1 cellular context compared by ENCODE assay signal in the genomic region with DNA sequence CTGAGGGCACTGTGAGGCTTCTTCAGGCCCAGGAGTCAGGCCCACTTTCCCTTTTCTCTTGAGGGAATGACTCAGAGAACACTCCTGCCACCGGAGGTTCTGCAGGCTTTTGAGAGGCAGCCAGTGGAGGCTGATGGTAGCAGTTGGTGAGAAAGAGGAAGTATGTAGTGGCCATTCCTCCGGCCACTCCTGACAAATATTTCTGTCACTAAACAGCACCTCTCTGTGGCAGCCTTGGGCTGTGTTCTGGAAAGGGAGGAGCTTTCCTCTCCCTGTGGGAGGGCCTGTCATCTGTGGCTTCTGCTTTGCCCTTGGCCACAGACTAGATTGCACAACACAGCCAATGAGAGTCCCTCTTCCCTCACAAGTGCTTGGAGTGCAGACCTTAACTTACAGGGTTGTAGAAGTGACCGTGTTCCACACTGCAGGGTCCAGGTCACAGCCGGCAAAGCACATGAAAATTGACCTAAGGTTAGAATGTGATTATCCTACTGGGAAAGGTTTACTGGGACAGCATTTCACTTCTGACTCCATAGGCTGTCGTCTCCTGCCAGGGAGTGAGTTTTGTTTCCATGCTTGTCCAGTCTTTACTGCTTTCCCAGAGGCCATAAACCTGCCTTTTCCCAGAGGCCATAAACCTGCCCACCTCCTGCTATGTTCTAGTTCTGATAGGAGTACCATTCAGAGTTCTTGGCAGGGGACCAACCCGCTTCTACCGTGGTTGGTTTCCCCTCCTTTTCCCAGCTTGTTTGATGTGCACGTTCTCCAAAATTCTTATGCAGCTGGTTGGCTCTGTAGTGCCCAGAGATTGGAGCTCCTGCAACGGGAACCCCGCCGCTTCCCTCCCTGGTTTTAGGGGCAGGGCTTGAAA.
TF ChIP-seq lines count a peak whose summit lies in the region.

No MANE protein-coding gene starts in this region.

TF ChIP-seq in HepG2, 621 proteins besides CTCF, POLR2A, EP300 and RAD21 (continued from another document and continues in another):
- TF ChIP-seq, protein P1, sequence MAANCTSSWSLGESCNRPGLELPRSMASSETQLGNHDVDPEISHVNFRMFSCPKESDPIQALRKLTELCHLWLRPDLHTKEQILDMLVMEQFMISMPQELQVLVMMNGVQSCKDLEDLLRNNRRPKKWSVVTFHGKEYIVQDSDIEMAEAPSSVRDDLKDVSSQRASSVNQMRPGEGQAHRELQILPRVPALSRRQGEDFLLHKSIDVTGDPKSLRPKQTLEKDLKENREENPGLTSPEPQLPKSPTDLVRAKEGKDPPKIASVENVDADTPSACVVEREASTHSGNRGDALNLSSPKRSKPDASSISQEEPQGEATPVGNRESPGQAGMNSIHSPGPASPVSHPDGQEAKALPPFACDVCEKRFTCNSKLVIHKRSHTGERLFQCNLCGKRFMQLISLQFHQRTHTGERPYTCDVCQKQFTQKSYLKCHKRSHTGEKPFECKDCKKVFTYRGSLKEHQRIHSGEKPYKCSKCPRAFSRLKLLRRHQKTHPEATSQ (CRISPR knock-in tag; IDR thresholded peaks at IDR 0.05; ENCODE audit: borderline replicate concordance), result no peak
- peak; percentile 92 for TF ChIP-seq GATAD2A (CRISPR knock-in tag; IDR thresholded peaks at IDR 0.05)
- TF ChIP-seq HES4 (CRISPR knock-in tag; IDR thresholded peaks at IDR 0.05; ENCODE audit: borderline replicate concordance), result no peak
- TF ChIP-seq, protein P2, sequence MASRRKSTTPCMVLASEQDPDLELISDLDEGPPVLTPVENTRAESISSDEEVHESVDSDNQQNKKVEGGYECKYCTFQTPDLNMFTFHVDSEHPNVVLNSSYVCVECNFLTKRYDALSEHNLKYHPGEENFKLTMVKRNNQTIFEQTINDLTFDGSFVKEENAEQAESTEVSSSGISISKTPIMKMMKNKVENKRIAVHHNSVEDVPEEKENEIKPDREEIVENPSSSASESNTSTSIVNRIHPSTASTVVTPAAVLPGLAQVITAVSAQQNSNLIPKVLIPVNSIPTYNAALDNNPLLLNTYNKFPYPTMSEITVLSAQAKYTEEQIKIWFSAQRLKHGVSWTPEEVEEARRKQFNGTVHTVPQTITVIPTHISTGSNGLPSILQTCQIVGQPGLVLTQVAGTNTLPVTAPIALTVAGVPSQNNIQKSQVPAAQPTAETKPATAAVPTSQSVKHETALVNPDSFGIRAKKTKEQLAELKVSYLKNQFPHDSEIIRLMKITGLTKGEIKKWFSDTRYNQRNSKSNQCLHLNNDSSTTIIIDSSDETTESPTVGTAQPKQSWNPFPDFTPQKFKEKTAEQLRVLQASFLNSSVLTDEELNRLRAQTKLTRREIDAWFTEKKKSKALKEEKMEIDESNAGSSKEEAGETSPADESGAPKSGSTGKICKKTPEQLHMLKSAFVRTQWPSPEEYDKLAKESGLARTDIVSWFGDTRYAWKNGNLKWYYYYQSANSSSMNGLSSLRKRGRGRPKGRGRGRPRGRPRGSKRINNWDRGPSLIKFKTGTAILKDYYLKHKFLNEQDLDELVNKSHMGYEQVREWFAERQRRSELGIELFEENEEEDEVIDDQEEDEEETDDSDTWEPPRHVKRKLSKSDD (CRISPR knock-in tag; IDR thresholded peaks at IDR 0.05; ENCODE audit: low read depth), result no peak
- no peak for TF ChIP-seq IRX3 (CRISPR knock-in tag; IDR thresholded peaks at IDR 0.05; ENCODE audit: borderline replicate concordance, low read depth)
- TF ChIP-seq, protein P3, sequence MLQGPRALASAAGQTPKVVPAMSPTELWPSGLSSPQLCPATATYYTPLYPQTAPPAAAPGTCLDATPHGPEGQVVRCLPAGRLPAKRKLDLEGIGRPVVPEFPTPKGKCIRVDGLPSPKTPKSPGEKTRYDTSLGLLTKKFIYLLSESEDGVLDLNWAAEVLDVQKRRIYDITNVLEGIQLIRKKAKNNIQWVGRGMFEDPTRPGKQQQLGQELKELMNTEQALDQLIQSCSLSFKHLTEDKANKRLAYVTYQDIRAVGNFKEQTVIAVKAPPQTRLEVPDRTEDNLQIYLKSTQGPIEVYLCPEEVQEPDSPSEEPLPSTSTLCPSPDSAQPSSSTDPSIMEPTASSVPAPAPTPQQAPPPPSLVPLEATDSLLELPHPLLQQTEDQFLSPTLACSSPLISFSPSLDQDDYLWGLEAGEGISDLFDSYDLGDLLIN (CRISPR knock-in tag; IDR thresholded peaks at IDR 0.05; ENCODE audit: borderline replicate concordance), result no peak
- TF ChIP-seq HNRNPLL (IDR thresholded peaks at IDR 0.05; ENCODE audit: low read depth, low read length, poor library complexity, severe bottlenecking), result no peak
- TF ChIP-seq, protein P4, sequence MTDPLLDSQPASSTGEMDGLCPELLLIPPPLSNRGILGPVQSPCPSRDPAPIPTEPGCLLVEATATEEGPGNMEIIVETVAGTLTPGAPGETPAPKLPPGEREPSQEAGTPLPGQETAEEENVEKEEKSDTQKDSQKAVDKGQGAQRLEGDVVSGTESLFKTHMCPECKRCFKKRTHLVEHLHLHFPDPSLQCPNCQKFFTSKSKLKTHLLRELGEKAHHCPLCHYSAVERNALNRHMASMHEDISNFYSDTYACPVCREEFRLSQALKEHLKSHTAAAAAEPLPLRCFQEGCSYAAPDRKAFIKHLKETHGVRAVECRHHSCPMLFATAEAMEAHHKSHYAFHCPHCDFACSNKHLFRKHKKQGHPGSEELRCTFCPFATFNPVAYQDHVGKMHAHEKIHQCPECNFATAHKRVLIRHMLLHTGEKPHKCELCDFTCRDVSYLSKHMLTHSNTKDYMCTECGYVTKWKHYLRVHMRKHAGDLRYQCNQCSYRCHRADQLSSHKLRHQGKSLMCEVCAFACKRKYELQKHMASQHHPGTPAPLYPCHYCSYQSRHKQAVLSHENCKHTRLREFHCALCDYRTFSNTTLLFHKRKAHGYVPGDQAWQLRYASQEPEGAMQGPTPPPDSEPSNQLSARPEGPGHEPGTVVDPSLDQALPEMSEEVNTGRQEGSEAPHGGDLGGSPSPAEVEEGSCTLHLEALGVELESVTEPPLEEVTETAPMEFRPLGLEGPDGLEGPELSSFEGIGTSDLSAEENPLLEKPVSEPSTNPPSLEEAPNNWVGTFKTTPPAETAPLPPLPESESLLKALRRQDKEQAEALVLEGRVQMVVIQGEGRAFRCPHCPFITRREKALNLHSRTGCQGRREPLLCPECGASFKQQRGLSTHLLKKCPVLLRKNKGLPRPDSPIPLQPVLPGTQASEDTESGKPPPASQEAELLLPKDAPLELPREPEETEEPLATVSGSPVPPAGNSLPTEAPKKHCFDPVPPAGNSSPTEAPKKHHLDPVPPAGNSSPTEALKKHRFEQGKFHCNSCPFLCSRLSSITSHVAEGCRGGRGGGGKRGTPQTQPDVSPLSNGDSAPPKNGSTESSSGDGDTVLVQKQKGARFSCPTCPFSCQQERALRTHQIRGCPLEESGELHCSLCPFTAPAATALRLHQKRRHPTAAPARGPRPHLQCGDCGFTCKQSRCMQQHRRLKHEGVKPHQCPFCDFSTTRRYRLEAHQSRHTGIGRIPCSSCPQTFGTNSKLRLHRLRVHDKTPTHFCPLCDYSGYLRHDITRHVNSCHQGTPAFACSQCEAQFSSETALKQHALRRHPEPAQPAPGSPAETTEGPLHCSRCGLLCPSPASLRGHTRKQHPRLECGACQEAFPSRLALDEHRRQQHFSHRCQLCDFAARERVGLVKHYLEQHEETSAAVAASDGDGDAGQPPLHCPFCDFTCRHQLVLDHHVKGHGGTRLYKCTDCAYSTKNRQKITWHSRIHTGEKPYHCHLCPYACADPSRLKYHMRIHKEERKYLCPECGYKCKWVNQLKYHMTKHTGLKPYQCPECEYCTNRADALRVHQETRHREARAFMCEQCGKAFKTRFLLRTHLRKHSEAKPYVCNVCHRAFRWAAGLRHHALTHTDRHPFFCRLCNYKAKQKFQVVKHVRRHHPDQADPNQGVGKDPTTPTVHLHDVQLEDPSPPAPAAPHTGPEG (CRISPR knock-in tag; IDR thresholded peaks at IDR 0.05), result 0 out of 2 replicates have a peak, but pooled peaks have one; percentile 55
- peak; percentile 57; the same call in 1 of the 2 replicates for TF ChIP-seq ARID2 (CRISPR knock-in tag; IDR thresholded peaks at IDR 0.05; ENCODE audit: borderline replicate concordance)
- TF ChIP-seq, protein P5, sequence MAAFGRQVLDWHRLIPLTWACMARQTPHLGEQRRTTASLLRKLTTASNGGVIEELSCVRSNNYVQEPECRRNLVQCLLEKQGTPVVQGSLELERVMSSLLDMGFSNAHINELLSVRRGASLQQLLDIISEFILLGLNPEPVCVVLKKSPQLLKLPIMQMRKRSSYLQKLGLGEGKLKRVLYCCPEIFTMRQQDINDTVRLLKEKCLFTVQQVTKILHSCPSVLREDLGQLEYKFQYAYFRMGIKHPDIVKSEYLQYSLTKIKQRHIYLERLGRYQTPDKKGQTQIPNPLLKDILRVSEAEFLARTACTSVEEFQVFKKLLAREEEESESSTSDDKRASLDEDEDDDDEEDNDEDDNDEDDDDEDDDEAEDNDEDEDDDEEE (CRISPR knock-in tag; IDR thresholded peaks at IDR 0.05), result no peak
- TF ChIP-seq ELF4 (CRISPR knock-in tag; IDR thresholded peaks at IDR 0.05; ENCODE audit: borderline replicate concordance), result 0 out of 2 replicates have a peak, but pooled peaks have one; percentile 30
- peak; percentile 61 for TF ChIP-seq ZNF629 (CRISPR knock-in tag; conservative IDR thresholded peaks at IDR 0.05)
- no peak for TF ChIP-seq ZNF7 (CRISPR knock-in tag; IDR thresholded peaks at IDR 0.05)
- TF ChIP-seq RBAK (CRISPR knock-in tag; IDR thresholded peaks at IDR 0.05), result no peak
- TF ChIP-seq, protein P6, sequence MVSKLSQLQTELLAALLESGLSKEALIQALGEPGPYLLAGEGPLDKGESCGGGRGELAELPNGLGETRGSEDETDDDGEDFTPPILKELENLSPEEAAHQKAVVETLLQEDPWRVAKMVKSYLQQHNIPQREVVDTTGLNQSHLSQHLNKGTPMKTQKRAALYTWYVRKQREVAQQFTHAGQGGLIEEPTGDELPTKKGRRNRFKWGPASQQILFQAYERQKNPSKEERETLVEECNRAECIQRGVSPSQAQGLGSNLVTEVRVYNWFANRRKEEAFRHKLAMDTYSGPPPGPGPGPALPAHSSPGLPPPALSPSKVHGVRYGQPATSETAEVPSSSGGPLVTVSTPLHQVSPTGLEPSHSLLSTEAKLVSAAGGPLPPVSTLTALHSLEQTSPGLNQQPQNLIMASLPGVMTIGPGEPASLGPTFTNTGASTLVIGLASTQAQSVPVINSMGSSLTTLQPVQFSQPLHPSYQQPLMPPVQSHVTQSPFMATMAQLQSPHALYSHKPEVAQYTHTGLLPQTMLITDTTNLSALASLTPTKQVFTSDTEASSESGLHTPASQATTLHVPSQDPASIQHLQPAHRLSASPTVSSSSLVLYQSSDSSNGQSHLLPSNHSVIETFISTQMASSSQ (IDR thresholded peaks at IDR 0.05; ENCODE audit: low read depth), result no peak
- TF ChIP-seq, protein P6 (CRISPR knock-in tag; IDR thresholded peaks at IDR 0.05; ENCODE audit: borderline replicate concordance), result no peak
- TF ChIP-seq SALL2 (CRISPR knock-in tag; IDR thresholded peaks at IDR 0.05), result no peak; the same call in 1 of the 2 replicates
- TF ChIP-seq ZNF570 (CRISPR knock-in tag; IDR thresholded peaks at IDR 0.05; ENCODE audit: borderline replicate concordance), result no peak
- TF ChIP-seq ZNF776 (CRISPR knock-in tag; IDR thresholded peaks at IDR 0.05), result no peak
- TF ChIP-seq YEATS2 (CRISPR knock-in tag; IDR thresholded peaks at IDR 0.05; ENCODE audit: borderline replicate concordance), result peak; percentile 84; the same call in 1 of the 2 replicates
- TF ChIP-seq, protein P7, sequence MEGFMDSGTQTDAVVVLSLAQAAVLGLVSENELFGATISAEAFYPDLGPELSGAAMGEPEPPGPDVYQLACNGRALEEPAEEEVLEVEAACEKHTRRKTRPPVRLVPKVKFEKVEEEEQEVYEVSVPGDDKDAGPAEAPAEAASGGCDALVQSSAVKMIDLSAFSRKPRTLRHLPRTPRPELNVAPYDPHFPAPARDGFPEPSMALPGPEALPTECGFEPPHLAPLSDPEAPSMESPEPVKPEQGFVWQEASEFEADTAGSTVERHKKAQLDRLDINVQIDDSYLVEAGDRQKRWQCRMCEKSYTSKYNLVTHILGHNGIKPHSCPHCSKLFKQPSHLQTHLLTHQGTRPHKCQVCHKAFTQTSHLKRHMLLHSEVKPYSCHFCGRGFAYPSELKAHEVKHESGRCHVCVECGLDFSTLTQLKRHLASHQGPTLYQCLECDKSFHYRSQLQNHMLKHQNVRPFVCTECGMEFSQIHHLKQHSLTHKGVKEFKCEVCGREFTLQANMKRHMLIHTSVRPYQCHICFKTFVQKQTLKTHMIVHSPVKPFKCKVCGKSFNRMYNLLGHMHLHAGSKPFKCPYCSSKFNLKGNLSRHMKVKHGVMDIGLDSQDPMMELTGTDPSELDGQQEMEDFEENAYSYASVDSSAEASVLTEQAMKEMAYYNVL (CRISPR knock-in tag; IDR thresholded peaks at IDR 0.05; ENCODE audit: borderline replicate concordance), result peak; percentile 70; the same call in 1 of the 2 replicates
- TF ChIP-seq MAFK (conservative IDR thresholded peaks at IDR 0.05 in 1 of 2, IDR thresholded peaks at IDR 0.05 in 1 of 2; ENCODE audit: low read length in 2 of 2), result no peak
- TF ChIP-seq ZNF720 (CRISPR knock-in tag; IDR thresholded peaks at IDR 0.05), result no peak
- TF ChIP-seq HMG20B (CRISPR knock-in tag; conservative IDR thresholded peaks at IDR 0.05), result 0 out of 2 replicates have a peak, but pooled peaks have one; percentile 17
- TF ChIP-seq FOXC1 (CRISPR knock-in tag; IDR thresholded peaks at IDR 0.05; ENCODE audit: borderline replicate concordance), result no peak
- TF ChIP-seq, protein P8, sequence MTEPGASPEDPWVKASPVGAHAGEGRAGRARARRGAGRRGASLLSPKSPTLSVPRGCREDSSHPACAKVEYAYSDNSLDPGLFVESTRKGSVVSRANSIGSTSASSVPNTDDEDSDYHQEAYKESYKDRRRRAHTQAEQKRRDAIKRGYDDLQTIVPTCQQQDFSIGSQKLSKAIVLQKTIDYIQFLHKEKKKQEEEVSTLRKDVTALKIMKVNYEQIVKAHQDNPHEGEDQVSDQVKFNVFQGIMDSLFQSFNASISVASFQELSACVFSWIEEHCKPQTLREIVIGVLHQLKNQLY (CRISPR knock-in tag; IDR thresholded peaks at IDR 0.05), result no peak
- TF ChIP-seq, protein P9, sequence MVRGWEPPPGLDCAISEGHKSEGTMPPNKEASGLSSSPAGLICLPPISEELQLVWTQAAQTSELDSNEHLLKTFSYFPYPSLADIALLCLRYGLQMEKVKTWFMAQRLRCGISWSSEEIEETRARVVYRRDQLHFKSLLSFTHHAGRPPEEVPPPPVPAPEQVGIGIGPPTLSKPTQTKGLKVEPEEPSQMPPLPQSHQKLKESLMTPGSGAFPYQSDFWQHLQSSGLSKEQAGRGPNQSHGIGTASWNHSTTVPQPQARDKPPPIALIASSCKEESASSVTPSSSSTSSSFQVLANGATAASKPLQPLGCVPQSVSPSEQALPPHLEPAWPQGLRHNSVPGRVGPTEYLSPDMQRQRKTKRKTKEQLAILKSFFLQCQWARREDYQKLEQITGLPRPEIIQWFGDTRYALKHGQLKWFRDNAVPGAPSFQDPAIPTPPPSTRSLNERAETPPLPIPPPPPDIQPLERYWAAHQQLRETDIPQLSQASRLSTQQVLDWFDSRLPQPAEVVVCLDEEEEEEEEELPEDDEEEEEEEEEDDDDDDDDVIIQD (CRISPR knock-in tag; IDR thresholded peaks at IDR 0.05; ENCODE audit: low read depth), result peak; percentile 65; the same call in 1 of the 2 replicates
